8 cellular contexts compared by ENCODE assay signal in genomic region chr3:46976326-46977190, GRCh38. TPM values are rescaled to one million over a fixed set of nuclear protein-coding genes. Genes with fewer than 3 reads are reported as not detected.
DNase-seq lines count a peak whose midpoint lies in the region; ATAC-seq and TF ChIP-seq lines count a peak whose summit lies in the region.

TSS of gene CCDC12 (minus strand) at chr3:46976745. CDS start at chr3:46976732, 13 bp downstream.

- H3K27me3 Mint-ChIP-seq in CD4-positive, alpha-beta T cell: no peaks in the 10 kb centered on the region

- H3K4me3 ChIP-seq in effector memory CD4-positive, alpha-beta T cell (ENCODE audit: insufficient read depth, low read depth, low read length, poor library complexity, severe bottlenecking): peak within 1 kb of the TSS; percentile 81

- ATAC-seq in CD4-positive, alpha-beta T cell (ENCODE audit: poor library complexity): peak; percentile 78
- peak; percentile 51 for ATAC-seq in GM19463 (IDR thresholded peaks at IDR 0.05; ENCODE audit: unreplicated experiment)

- intact Hi-C loops in CD4-positive, alpha-beta T cell (cut with DNase I, micrococcal nuclease): loop anchor here (1.0 to 5.0 kb wide), 4 partner anchors 28 to 501 kb away; partner anchors contain the start of genes KIF9 (in 1 of the 2), KLHL18 (in 1 of the 2), SCAP (in 1 of the 2) and SETD2 (in 1 of the 2)

- H3K9me3 ChIP-seq in CD4-positive, alpha-beta T cell (ENCODE audit: control insufficient read depth, low read length): no peaks in the 10 kb centered on the region
- no peaks in the 10 kb centered on the region for H3K9me3 ChIP-seq in effector memory CD4-positive, alpha-beta T cell (ENCODE audit: control insufficient read depth, low read length)

- no peaks in the 10 kb centered on the region for H3K27me3 ChIP-seq in CD4-positive, alpha-beta T cell (ENCODE audit: control insufficient read depth, insufficient read depth, low read length)
- no peaks in the 10 kb centered on the region for H3K27me3 ChIP-seq in effector memory CD4-positive, alpha-beta T cell (replicated peaks; ENCODE audit: control insufficient read depth, insufficient read depth, low read length, poor library complexity, severe bottlenecking)

- H3K4me1 ChIP-seq in effector memory CD4-positive, alpha-beta T cell (ENCODE audit: control insufficient read depth, insufficient read depth, low read length, poor library complexity, severe bottlenecking): peaks cover 44% of the 10 kb centered on the region

- CTCF ChIA-PET in CD4-positive, alpha-beta T cell (lab: Charles Lee): interaction anchor here (0.5 to 0.7 kb wide), 3 partner anchors 22 to 839 kb away, joined by 3 to 4 read pairs (median 3); no protein-coding TSS in a partner anchor

- H3K4me3 Mint-ChIP-seq in CD4-positive, alpha-beta T cell: peak within 1 kb of the TSS; percentile 97

- H3K36me3 ChIP-seq in effector memory CD4-positive, alpha-beta T cell (ENCODE audit: control insufficient read depth, insufficient read depth, low read length): no peaks in the 10 kb centered on the region

- H3K9me3 Mint-ChIP-seq in CD4-positive, alpha-beta T cell: no peaks in the 10 kb centered on the region

- POLR2A ChIA-PET in CD4-positive, alpha-beta T cell (lab: Charles Lee): interaction anchor here (0.9 to 1.7 kb wide), 10 partner anchors 9 to 56 kb away, joined by 3 to 17 read pairs (median 4); no protein-coding TSS in a partner anchor

- peaks cover 31% of the 10 kb centered on the region for H3K36me3 Mint-ChIP-seq in CD4-positive, alpha-beta T cell (ENCODE audit: low read depth)

- TF ChIP-seq CTCF in CD4-positive, alpha-beta T cell (IDR thresholded peaks at IDR 0.05): no peak

- H3K4me1 Mint-ChIP-seq in CD4-positive, alpha-beta T cell (ENCODE audit: low read depth): peaks cover 74% of the 10 kb centered on the region

- H3K27ac Mint-ChIP-seq in CD4-positive, alpha-beta T cell: peak within 1 kb of the TSS; percentile 91

- H3K27ac ChIP-seq in CD4-positive, alpha-beta T cell (ENCODE audit: low read depth, low read length): peak within 1 kb of the TSS; percentile 84
- peak within 1 kb of the TSS; percentile 92 for H3K27ac ChIP-seq in effector memory CD4-positive, alpha-beta T cell (ENCODE audit: insufficient read depth, low read length, poor library complexity, severe bottlenecking)

- DNase-seq in CD4-positive, alpha-beta T cell: peak; percentile 85 to 95 (median 87)
- DNase-seq in HS-27A (ENCODE audit: low read depth): peak; percentile 97
- peak; percentile 66 for DNase-seq in NK-92 (lab: John Stamatoyannopoulos, UW; ENCODE audit: unreplicated experiment)
- peak; percentile 94 for DNase-seq in activated CD8-positive, alpha-beta memory T cell treated with anti-CD3 and anti-CD28 coated beads for 24 hours
- DNase-seq in effector memory CD4-positive, alpha-beta T cell: peak; percentile 91 to 96 (median 94)
- DNase-seq in lung microvascular endothelial cell (ENCODE audit: low read depth in 2 of 2): peak; percentile 99
- peak; percentile 74 to 92 (median 87) for DNase-seq in stimulated activated CD4-positive, alpha-beta T cell treated with anti-CD3 and anti-CD28 coated beads, TNF-alpha, amount 100 ng/mL, for 48 hours (ENCODE audit: low read depth in 3 of 3)

RNA-seq across cellular contexts. Expression of gene CCDC12, which starts in this region (rescaled TPM):
- total RNA-seq in CD4-positive, alpha-beta T cell: 10 to 100 TPM; 57.5 to 59.5 TPM
- 19.8 and 31.2 TPM in 2 replicates for total RNA-seq in lung microvascular endothelial cell

Comparison
In these comparisons a context has a peak if more than half of its experiments do, and no peak if none do; other contexts are left out.
1. Peak in every context shown above with its lines: DNase-seq, ATAC-seq, H3K4me3 ChIP-seq and H3K27ac ChIP-seq.